Comparison of ENCODE assay signal across 1 cellular context in the genomic region with DNA sequence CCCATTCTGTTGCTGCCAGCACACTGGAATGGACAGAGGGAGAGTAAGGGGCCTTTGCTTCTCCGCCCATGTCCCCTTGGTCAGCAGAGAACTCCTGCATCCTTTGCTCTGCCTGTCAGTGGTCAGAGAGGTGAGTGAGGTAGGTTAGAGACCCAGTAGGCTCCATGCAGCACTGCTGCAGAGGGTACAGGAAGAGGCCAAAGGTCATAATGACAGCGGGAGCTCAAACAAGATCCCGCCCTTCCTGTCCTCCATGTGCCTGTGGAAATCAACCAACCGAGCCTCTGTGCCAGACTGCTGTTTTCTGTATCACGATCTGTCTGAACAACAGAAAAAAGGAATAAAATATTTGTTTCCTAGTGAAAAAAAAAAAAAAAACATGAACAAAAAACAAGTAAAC.
TF ChIP-seq lines count a peak whose summit lies in the region.

No MANE protein-coding gene starts in this region.

TF ChIP-seq in HepG2, 621 proteins besides CTCF, POLR2A, EP300 and RAD21 (continued from another document):
- TF ChIP-seq MAX (IDR thresholded peaks at IDR 0.05), result peak; percentile 81
- TF ChIP-seq ATF2 (CRISPR knock-in tag; IDR thresholded peaks at IDR 0.05), result no peak
- no peak for TF ChIP-seq ZBTB21 (CRISPR knock-in tag; IDR thresholded peaks at IDR 0.05)
- TF ChIP-seq NR2C2 (CRISPR knock-in tag; IDR thresholded peaks at IDR 0.05; ENCODE audit: borderline replicate concordance), result peak; percentile 66
- TF ChIP-seq, protein P1, sequence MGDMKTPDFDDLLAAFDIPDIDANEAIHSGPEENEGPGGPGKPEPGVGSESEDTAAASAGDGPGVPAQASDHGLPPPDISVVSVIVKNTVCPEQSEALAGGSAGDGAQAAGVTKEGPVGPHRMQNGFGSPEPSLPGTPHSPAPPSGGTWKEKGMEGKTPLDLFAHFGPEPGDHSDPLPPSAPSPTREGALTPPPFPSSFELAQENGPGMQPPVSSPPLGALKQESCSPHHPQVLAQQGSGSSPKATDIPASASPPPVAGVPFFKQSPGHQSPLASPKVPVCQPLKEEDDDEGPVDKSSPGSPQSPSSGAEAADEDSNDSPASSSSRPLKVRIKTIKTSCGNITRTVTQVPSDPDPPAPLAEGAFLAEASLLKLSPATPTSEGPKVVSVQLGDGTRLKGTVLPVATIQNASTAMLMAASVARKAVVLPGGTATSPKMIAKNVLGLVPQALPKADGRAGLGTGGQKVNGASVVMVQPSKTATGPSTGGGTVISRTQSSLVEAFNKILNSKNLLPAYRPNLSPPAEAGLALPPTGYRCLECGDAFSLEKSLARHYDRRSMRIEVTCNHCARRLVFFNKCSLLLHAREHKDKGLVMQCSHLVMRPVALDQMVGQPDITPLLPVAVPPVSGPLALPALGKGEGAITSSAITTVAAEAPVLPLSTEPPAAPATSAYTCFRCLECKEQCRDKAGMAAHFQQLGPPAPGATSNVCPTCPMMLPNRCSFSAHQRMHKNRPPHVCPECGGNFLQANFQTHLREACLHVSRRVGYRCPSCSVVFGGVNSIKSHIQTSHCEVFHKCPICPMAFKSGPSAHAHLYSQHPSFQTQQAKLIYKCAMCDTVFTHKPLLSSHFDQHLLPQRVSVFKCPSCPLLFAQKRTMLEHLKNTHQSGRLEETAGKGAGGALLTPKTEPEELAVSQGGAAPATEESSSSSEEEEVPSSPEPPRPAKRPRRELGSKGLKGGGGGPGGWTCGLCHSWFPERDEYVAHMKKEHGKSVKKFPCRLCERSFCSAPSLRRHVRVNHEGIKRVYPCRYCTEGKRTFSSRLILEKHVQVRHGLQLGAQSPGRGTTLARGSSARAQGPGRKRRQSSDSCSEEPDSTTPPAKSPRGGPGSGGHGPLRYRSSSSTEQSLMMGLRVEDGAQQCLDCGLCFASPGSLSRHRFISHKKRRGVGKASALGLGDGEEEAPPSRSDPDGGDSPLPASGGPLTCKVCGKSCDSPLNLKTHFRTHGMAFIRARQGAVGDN (CRISPR knock-in tag; IDR thresholded peaks at IDR 0.05), result peak; percentile 13; the same call in 1 of the 2 replicates
- TF ChIP-seq ZMYM2 (CRISPR knock-in tag; IDR thresholded peaks at IDR 0.05), result no peak
- peak; percentile 50; the same call in 1 of the 2 replicates for TF ChIP-seq GATAD2A (CRISPR knock-in tag; IDR thresholded peaks at IDR 0.05)
- TF ChIP-seq, protein P2, sequence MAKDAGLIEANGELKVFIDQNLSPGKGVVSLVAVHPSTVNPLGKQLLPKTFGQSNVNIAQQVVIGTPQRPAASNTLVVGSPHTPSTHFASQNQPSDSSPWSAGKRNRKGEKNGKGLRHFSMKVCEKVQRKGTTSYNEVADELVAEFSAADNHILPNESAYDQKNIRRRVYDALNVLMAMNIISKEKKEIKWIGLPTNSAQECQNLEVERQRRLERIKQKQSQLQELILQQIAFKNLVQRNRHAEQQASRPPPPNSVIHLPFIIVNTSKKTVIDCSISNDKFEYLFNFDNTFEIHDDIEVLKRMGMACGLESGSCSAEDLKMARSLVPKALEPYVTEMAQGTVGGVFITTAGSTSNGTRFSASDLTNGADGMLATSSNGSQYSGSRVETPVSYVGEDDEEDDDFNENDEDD (CRISPR knock-in tag; IDR thresholded peaks at IDR 0.05; ENCODE audit: borderline replicate concordance), result peak; percentile 82; the same call in 1 of the 2 replicates
- peak; percentile 30; the same call in 1 of the 2 replicates for TF ChIP-seq HOMEZ (CRISPR knock-in tag; IDR thresholded peaks at IDR 0.05; ENCODE audit: low read depth)
- TF ChIP-seq CSRNP1 (CRISPR knock-in tag; IDR thresholded peaks at IDR 0.05), result no peak
- peak; percentile 44; the same call in 1 of the 2 replicates for TF ChIP-seq ZNF329 (CRISPR knock-in tag; IDR thresholded peaks at IDR 0.05; ENCODE audit: low read depth)
- TF ChIP-seq ZBTB20 (CRISPR knock-in tag; IDR thresholded peaks at IDR 0.05; ENCODE audit: borderline replicate concordance, low read depth), result no peak
- TF ChIP-seq XRCC5 (optimal IDR thresholded peaks at IDR 0.05; ENCODE audit: low read length), result peak; percentile 30
- TF ChIP-seq HOXA3 (CRISPR knock-in tag; IDR thresholded peaks at IDR 0.05), result peak; percentile 74
- no peak for TF ChIP-seq ZSCAN5A (CRISPR knock-in tag; IDR thresholded peaks at IDR 0.05; ENCODE audit: borderline replicate concordance)
- TF ChIP-seq NFYB (CRISPR knock-in tag; IDR thresholded peaks at IDR 0.05), result no peak
- no peak for TF ChIP-seq ATF7 (IDR thresholded peaks at IDR 0.05)
- no peak for TF ChIP-seq ATF7 (CRISPR knock-in tag; IDR thresholded peaks at IDR 0.05)
- TF ChIP-seq ZBTB38 (CRISPR knock-in tag; IDR thresholded peaks at IDR 0.05), result no peak
- 0 out of 2 replicates have a peak, but pooled peaks have one; percentile 21 for TF ChIP-seq POLR2AphosphoS5 (IDR thresholded peaks at IDR 0.05; ENCODE audit: low read depth, low read length)
- peak; percentile 59 for TF ChIP-seq ZNF644 (CRISPR knock-in tag; IDR thresholded peaks at IDR 0.05; ENCODE audit: low read depth)
- TF ChIP-seq NR2F1 (CRISPR knock-in tag; IDR thresholded peaks at IDR 0.05), result peak; percentile 62 to 78
- peak; percentile 53; the same call in 1 of the 2 replicates for TF ChIP-seq ZNF121 (CRISPR knock-in tag; IDR thresholded peaks at IDR 0.05)
- peak; percentile 50; the same call in 1 of the 2 replicates for TF ChIP-seq ZNF331 (CRISPR knock-in tag; IDR thresholded peaks at IDR 0.05)
